In genomic region chr16:4273858-4274291, GRCh38 we compare ENCODE assay signal across 1 cellular context.
TF ChIP-seq lines count a peak whose summit lies in the region.

No MANE protein-coding gene starts in this region.

TF ChIP-seq in HepG2, 621 proteins besides CTCF, POLR2A, EP300 and RAD21 (continued from another document and continues in another):
- TF ChIP-seq TEF (CRISPR knock-in tag; IDR thresholded peaks at IDR 0.05) (no peak), IKZF1 (IDR thresholded peaks at IDR 0.05) (no peak), PRDM15 (CRISPR knock-in tag; IDR thresholded peaks at IDR 0.05) (no peak), BATF2 (CRISPR knock-in tag; IDR thresholded peaks at IDR 0.05) (no peak), POLR2AphosphoS5 (IDR thresholded peaks at IDR 0.05; ENCODE audit: low read depth, low read length) (no peak; the same call in 1 of the 2 replicates), ZNF646 (CRISPR knock-in tag; IDR thresholded peaks at IDR 0.05) (no peak), PREB (CRISPR knock-in tag; IDR thresholded peaks at IDR 0.05) (no peak), SKI (IDR thresholded peaks at IDR 0.05; ENCODE audit: partially characterized antibody) (no peak), TBX3 (IDR thresholded peaks at IDR 0.05; ENCODE audit: borderline replicate concordance) (no peak), ZSCAN31 (CRISPR knock-in tag; IDR thresholded peaks at IDR 0.05; ENCODE audit: low read depth) (0 out of 2 replicates have a peak, but pooled peaks have one; percentile 9), ZNF687 (CRISPR knock-in tag; IDR thresholded peaks at IDR 0.05) (peak; percentile 70), ZFP62 (CRISPR knock-in tag; IDR thresholded peaks at IDR 0.05) (no peak), CAMTA2 (CRISPR knock-in tag; IDR thresholded peaks at IDR 0.05; ENCODE audit: borderline replicate concordance) (no peak), ISL2 (CRISPR knock-in tag; IDR thresholded peaks at IDR 0.05) (no peak), ZC3H13 (CRISPR knock-in tag; IDR thresholded peaks at IDR 0.05) (no peak), ZNF512 (CRISPR knock-in tag; IDR thresholded peaks at IDR 0.05) (no peak), ELF1 (CRISPR knock-in tag; IDR thresholded peaks at IDR 0.05) (no peak), GMEB2 (CRISPR knock-in tag; IDR thresholded peaks at IDR 0.05; ENCODE audit: low read depth) (no peak), PHF8 (CRISPR knock-in tag; IDR thresholded peaks at IDR 0.05) (peak; percentile 45; the same call in 1 of the 2 replicates), ZNF580 (CRISPR knock-in tag; IDR thresholded peaks at IDR 0.05; ENCODE audit: borderline replicate concordance, low read depth) (no peak; the same call in 1 of the 2 replicates), HIVEP1 (CRISPR knock-in tag; IDR thresholded peaks at IDR 0.05) (peak; percentile 60; the same call in 1 of the 2 replicates), FOXM1 (CRISPR knock-in tag; IDR thresholded peaks at IDR 0.05) (no peak), ZNF878 (CRISPR knock-in tag; IDR thresholded peaks at IDR 0.05) (no peak), KDM3A (CRISPR knock-in tag; IDR thresholded peaks at IDR 0.05; ENCODE audit: low read depth) (no peak), ATRX (CRISPR knock-in tag; IDR thresholded peaks at IDR 0.05; ENCODE audit: borderline replicate concordance) (no peak), TBX2 (CRISPR knock-in tag; IDR thresholded peaks at IDR 0.05; ENCODE audit: borderline replicate concordance) (peak; percentile 11; the same call in 1 of the 2 replicates), HMG20A (CRISPR knock-in tag; IDR thresholded peaks at IDR 0.05; ENCODE audit: borderline replicate concordance) (no peak), ZNF253 (CRISPR knock-in tag; IDR thresholded peaks at IDR 0.05; ENCODE audit: borderline replicate concordance) (no peak), NFKBIZ (CRISPR knock-in tag; IDR thresholded peaks at IDR 0.05) (no peak), NFYB (CRISPR knock-in tag; IDR thresholded peaks at IDR 0.05) (0 out of 2 replicates have a peak, but pooled peaks have one; percentile 2), KAT8 (CRISPR knock-in tag; IDR thresholded peaks at IDR 0.05) (0 out of 2 replicates have a peak, but pooled peaks have one; percentile 8), ZSCAN21 (CRISPR knock-in tag; IDR thresholded peaks at IDR 0.05; ENCODE audit: borderline replicate concordance) (0 out of 2 replicates have a peak, but pooled peaks have one; percentile 29), TIGD3 (CRISPR knock-in tag; IDR thresholded peaks at IDR 0.05; ENCODE audit: borderline replicate concordance) (no peak), ZNF672 (CRISPR knock-in tag; IDR thresholded peaks at IDR 0.05) (no peak), AGO1 (IDR thresholded peaks at IDR 0.05; ENCODE audit: low read depth, low read length, poor library complexity, severe bottlenecking) (peak; percentile 82), MTF2 (CRISPR knock-in tag; IDR thresholded peaks at IDR 0.05; ENCODE audit: borderline replicate concordance) (no peak), RNF2 (conservative IDR thresholded peaks at IDR 0.05; ENCODE audit: low read depth) (no peak), POLR2G (IDR thresholded peaks at IDR 0.05; ENCODE audit: low read depth, low read length) (peak; percentile 55; the same call in 1 of the 2 replicates), ZNF317 (CRISPR knock-in tag; IDR thresholded peaks at IDR 0.05) (peak; percentile 70; the same call in 1 of the 2 replicates)
